ENCODE assay signal across 18 cellular contexts in genomic region chr17:81061027-81061426, GRCh38. TPM values are rescaled to one million over a fixed set of nuclear protein-coding genes. Genes with fewer than 3 reads are reported as not detected.
A peak's percentile ranks its signal among the peaks of the same experiment; 100 is the strongest.
DNase-seq lines count a peak whose midpoint lies in the region; ATAC-seq and TF ChIP-seq lines count a peak whose summit lies in the region.
"Had no signal": no experiment of that assay in that cellular context is flagged by ENCODE, and none has a peak within 500 bp of the region (broad histone marks: within the 10 kb centered on the region; RNA-seq: fewer than 3 reads in every experiment).

No MANE protein-coding gene starts in this region.

- peaks cover 21% of the 10 kb centered on the region for H3K36me3 Mint-ChIP-seq in endothelial cell (ENCODE audit: low read depth, unreplicated experiment)
- peaks cover 23% of the 10 kb centered on the region for H3K36me3 Mint-ChIP-seq in type B pancreatic cell
- H3K36me3 Mint-ChIP-seq: CD8-positive, alpha-beta T cell had no signal

- no peak overlapping the region for H3K27ac Mint-ChIP-seq in endothelial cell (ENCODE audit: unreplicated experiment)
- peak overlapping the region; percentile 95 for H3K27ac Mint-ChIP-seq in type B pancreatic cell
- H3K27ac Mint-ChIP-seq: CD8-positive, alpha-beta T cell had no signal

- H3K36me3 ChIP-seq in mucosa of descending colon (ENCODE audit: low read depth): no peaks in the 10 kb centered on the region

- H3K27ac ChIP-seq in C4-2B: peak overlapping the region; percentile 6; the same call in 1 of the 2 replicates
- H3K27ac ChIP-seq: HL-60 had no signal

- H3K27me3 Mint-ChIP-seq in endothelial cell (ENCODE audit: unreplicated experiment): peaks cover 9% of the 10 kb centered on the region
- H3K27me3 Mint-ChIP-seq in type B pancreatic cell: no peaks in the 10 kb centered on the region

- no peak for TF ChIP-seq CTCF in C4-2B (conservative IDR thresholded peaks at IDR 0.05)
- TF ChIP-seq CTCF in endothelial cell (IDR thresholded peaks at IDR 0.05; ENCODE audit: unreplicated experiment): no peak
- TF ChIP-seq CTCF in mucosa of descending colon (IDR thresholded peaks at IDR 0.05): no peak
- TF ChIP-seq CTCF in type B pancreatic cell (conservative IDR thresholded peaks at IDR 0.05): no peak

- no peaks in the 10 kb centered on the region for H3K9me3 ChIP-seq in mucosa of descending colon

- peak; percentile 31 for ATAC-seq in mucosa of descending colon
- ATAC-seq: CD8-positive, alpha-beta T cell had no signal

- H3K4me1 Mint-ChIP-seq in endothelial cell (ENCODE audit: unreplicated experiment): peaks cover 28% of the 10 kb centered on the region
- H3K4me1 Mint-ChIP-seq in type B pancreatic cell (ENCODE audit: unreplicated experiment): peaks cover 52% of the 10 kb centered on the region

- H3K4me3 Mint-ChIP-seq in endothelial cell (ENCODE audit: unreplicated experiment) (peak overlapping the region; percentile 23), type B pancreatic cell (peak overlapping the region; percentile 40)
- H3K4me3 Mint-ChIP-seq: CD8-positive, alpha-beta T cell had no signal

- peaks cover 18% of the 10 kb centered on the region for H3K4me1 ChIP-seq in mucosa of descending colon (ENCODE audit: low read depth)

- intact Hi-C loops in mucosa of descending colon (cut with DNase I, micrococcal nuclease): no loop called here

- H3K9me3 Mint-ChIP-seq in endothelial cell (ENCODE audit: unreplicated experiment) (no peaks in the 10 kb centered on the region), type B pancreatic cell (no peaks in the 10 kb centered on the region)
- H3K9me3 Mint-ChIP-seq: CD8-positive, alpha-beta T cell had no signal

- DNase-seq in endothelial cell (ENCODE audit: low spot score): no peak
- DNase-seq in mucosa of descending colon: no peak
- DNase-seq in type B pancreatic cell (ENCODE audit: extremely low spot score, unreplicated experiment): no peak
- no peak for DNase-seq in inferior parietal cortex (ENCODE audit: extremely low spot score)
- no peak for DNase-seq in effector CD4-positive, alpha-beta T cell
- DNase-seq in NCI-H748 (lab: John Stamatoyannopoulos, UW; ENCODE audit: unreplicated experiment): no peak
- DNase-seq: C1 segment of cervical spinal cord; CD8-positive, alpha-beta T cell; DND-41; NCI-H1048; NCI-H1417 treated with DMSO at 0.1 percent for 48 hours; NCI-H1694 treated with DMSO at 0.1 percent for 48 hours; NCI-H2081; NCI-H2227 treated with DMSO at 0.1 percent for 48 hours; NCI-H526 treated with DMSO at 0.1 percent for 48 hours; SHP77 treated with DMSO at 0.1 percent for 48 hours had no signal

- no peak overlapping the region for H3K4me3 ChIP-seq in mucosa of descending colon

RNA-seq across cellular contexts. Expression of gene BAIAP2, which starts 26.1 kb away (rescaled TPM):
- total RNA-seq in endothelial cell (ENCODE audit: unreplicated experiment): 67.8 TPM
- total RNA-seq in mucosa of descending colon: 10 to 100 TPM; 11.6 to 76.7 (median 19.4) TPM
- 62.7 and 120 TPM in 2 replicates for total RNA-seq in type B pancreatic cell (ENCODE audit: low replicate concordance)
